ENCODE assay signal across 9 cellular contexts in the genomic region with DNA sequence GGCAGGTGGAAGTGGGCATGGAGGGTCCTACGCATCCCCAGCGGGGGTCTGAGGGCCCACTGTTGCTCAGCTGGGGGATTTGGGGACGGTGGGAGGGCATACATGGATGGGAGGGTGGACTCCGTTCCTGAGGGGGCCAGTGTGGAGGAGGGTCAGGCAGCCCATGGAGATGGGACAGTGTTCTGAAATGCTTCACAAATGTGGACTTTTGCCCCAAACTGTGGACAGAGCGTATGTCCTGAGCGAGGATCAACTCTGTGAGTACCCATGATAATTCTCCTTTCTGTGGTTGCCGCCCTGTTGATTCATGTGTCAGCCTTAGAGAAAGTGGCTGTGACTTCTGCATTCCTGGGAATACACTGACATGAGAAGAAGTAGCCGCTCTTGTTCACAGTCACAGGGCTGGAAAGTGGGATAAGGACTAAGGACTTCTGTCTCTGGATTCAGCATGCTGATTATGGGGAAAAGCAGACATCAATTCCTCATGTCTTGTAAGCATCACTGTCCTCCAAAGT. TPM values are rescaled to one million over a fixed set of nuclear protein-coding genes. Genes with fewer than 3 reads are reported as not detected.
DNase-seq lines count a peak whose midpoint lies in the region; ATAC-seq and TF ChIP-seq lines count a peak whose summit lies in the region.
"Had no signal": no experiment of that assay in that cellular context is flagged by ENCODE, and none has a peak within 500 bp of the region (broad histone marks: within the 10 kb centered on the region; RNA-seq: fewer than 3 reads in every experiment).

No MANE protein-coding gene starts in this region.

- no peaks in the 10 kb centered on the region for H3K27me3 Mint-ChIP-seq in activated T-cell treated with anti-CD3 and anti-CD28 coated beads, Interleukin-2, amount 50 U/mL, for 72 hours (ENCODE audit: low read depth)
- no peaks in the 10 kb centered on the region for H3K27me3 Mint-ChIP-seq in memory B cell

- H3K4me1 Mint-ChIP-seq in activated T-cell treated with anti-CD3 and anti-CD28 coated beads, Interleukin-2, amount 50 U/mL, for 72 hours (ENCODE audit: low read depth) = peaks cover 6% of the 10 kb centered on the region
- peaks cover 39% of the 10 kb centered on the region for H3K4me1 Mint-ChIP-seq in memory B cell

- H3K27me3 ChIP-seq in upper lobe of left lung = no peaks in the 10 kb centered on the region

- H3K9me3 ChIP-seq in upper lobe of left lung = no peaks in the 10 kb centered on the region

- ATAC-seq in activated T-cell treated with anti-CD3 and anti-CD28 coated beads, Interleukin-2, amount 50 U/mL, for 72 hours (replicated peaks in 1 of 2) = no peak
- no peak for ATAC-seq in memory B cell (ENCODE audit: low read depth)
- ATAC-seq in upper lobe of left lung (ENCODE audit: low FRiP score in 2 of 2) = peak in 1 of 2 donors; percentile 44
- no peak for ATAC-seq in GM18868 (IDR thresholded peaks at IDR 0.05; ENCODE audit: unreplicated experiment)

- peaks cover 0 to 6% (median 0%) of the 10 kb centered on the region in 4 donors for H3K36me3 ChIP-seq in upper lobe of left lung

- H3K9me3 Mint-ChIP-seq in activated T-cell treated with anti-CD3 and anti-CD28 coated beads, Interleukin-2, amount 50 U/mL, for 72 hours = no peaks in the 10 kb centered on the region
- H3K9me3 Mint-ChIP-seq in memory B cell = no peaks in the 10 kb centered on the region

- H3K27ac ChIP-seq in upper lobe of left lung = peak overlapping the region; percentile 58 to 83 (median 72)

- peaks cover 10 to 11% of the 10 kb centered on the region in 2 donors for H3K36me3 Mint-ChIP-seq in activated T-cell treated with anti-CD3 and anti-CD28 coated beads, Interleukin-2, amount 50 U/mL, for 72 hours (ENCODE audit: insufficient read depth in 2 of 2)
- peaks cover 10% of the 10 kb centered on the region for H3K36me3 Mint-ChIP-seq in memory B cell

- H3K4me3 Mint-ChIP-seq in activated T-cell treated with anti-CD3 and anti-CD28 coated beads, Interleukin-2, amount 50 U/mL, for 72 hours = peak overlapping the region; percentile 83 to 84
- peak overlapping the region; percentile 57 for H3K4me3 Mint-ChIP-seq in memory B cell

- TF ChIP-seq EP300 in upper lobe of left lung (IDR thresholded peaks at IDR 0.05) = no peak

- peaks cover 31 to 38% (median 34%) of the 10 kb centered on the region in 4 donors for H3K4me1 ChIP-seq in upper lobe of left lung

- peak overlapping the region in 2 of 4 donors; percentile 3 to 8 for H3K4me3 ChIP-seq in upper lobe of left lung

- WGBS in upper lobe of left lung, 2 donors = 65 to 71% methylated on average over 8 of the region's 8 CpGs

- no peak for TF ChIP-seq POLR2A in upper lobe of left lung (IDR thresholded peaks at IDR 0.05)

- H3K27ac Mint-ChIP-seq in activated T-cell treated with anti-CD3 and anti-CD28 coated beads, Interleukin-2, amount 50 U/mL, for 72 hours = peak overlapping the region; percentile 89
- no peak overlapping the region for H3K27ac Mint-ChIP-seq in memory B cell

- no peak for DNase-seq in activated T-cell treated with anti-CD3 and anti-CD28 coated beads, Interleukin-2, amount 50 U/mL, for 72 hours
- DNase-seq in activated T-cell treated with anti-CD3 and anti-CD28 coated beads, Interleukin-2, amount 50 U/mL, for 48 hours = no peak
- peak; percentile 71 for DNase-seq in astrocyte of the hippocampus (ENCODE audit: low read depth, low spot score)
- no peak for DNase-seq in memory B cell (ENCODE audit: low spot score in 2 of 2)
- peak in 1 of 2 donors; percentile 18 for DNase-seq in upper lobe of left lung
- no peak for DNase-seq in G401 (ENCODE audit: low spot score)
- no peak for DNase-seq in NCI-H446 (lab: John Stamatoyannopoulos, UW)
- DNase-seq: T1000 had no signal

- TF ChIP-seq CTCF in upper lobe of left lung (IDR thresholded peaks at IDR 0.05) = no peak

- in situ Hi-C loops in G401 (cut with HindIII; ENCODE audit: low sequenced_read_pairs) = no loop called here

RNA-seq across cellular contexts. Expression of gene SMAD3, which starts 33.4 kb away (rescaled TPM):
- total RNA-seq in activated T-cell treated with anti-CD3 and anti-CD28 coated beads, Interleukin-2, amount 50 U/mL, for 72 hours = 10 to 100 TPM; 47.4 to 68.9 TPM
- total RNA-seq in upper lobe of left lung = 10 to 100 TPM; 31.7 to 44.5 (median 36.3) TPM
- 11.1 and 21.9 TPM in 2 replicates for total RNA-seq in G401 (2014; rRNA removed; shearing (Covaris generic))
